Comparison of ENCODE assay signal across 13 cellular contexts in the genomic region with DNA sequence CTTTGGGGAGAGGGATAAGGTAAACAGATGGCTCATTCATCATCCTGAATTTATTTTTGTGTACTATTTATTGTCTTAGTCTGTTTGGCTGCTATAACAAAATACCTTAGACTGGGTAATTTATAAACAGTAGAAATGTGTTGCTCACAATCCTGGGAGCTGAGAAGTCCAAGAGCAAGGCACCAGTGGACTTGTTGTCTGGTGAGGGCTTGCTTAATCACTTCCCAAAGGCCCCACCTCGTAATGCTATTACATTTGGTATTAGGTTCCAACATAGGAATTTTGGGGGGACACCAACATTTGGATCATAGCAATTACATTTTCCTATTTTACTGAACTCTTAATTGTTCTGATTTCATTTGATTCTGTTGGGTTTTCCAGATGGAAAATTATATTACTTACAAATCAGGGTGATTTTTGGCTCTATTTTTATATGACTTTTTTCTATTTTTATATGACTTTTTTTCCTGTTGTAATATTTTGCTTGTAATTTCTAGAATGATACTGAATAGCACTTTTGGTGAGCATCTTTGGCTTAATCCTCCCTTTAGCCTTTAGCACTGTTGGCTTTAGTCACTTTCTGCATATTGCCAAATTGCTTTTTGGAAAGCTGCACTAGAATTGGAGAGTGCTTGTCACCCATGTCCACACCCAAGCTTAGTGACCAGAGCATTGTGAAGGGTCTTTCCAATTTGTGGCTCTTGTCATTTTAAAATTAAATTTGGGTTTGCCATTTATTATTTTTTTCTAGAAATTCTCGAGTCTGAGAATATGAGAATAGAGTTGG. TPM values are rescaled to one million over a fixed set of nuclear protein-coding genes. Genes with fewer than 3 reads are reported as not detected.
A peak's percentile ranks its signal among the peaks of the same experiment; 100 is the strongest.
DNase-seq lines count a peak whose midpoint lies in the region; ATAC-seq, FAIRE-seq and TF ChIP-seq lines count a peak whose summit lies in the region.
"Had no signal": no experiment of that assay in that cellular context is flagged by ENCODE, and none has a peak within 500 bp of the region (broad histone marks: within the 10 kb centered on the region; RNA-seq: fewer than 3 reads in every experiment).

No MANE protein-coding gene starts in this region.

- TF ChIP-seq RAD21 in HepG2 (CRISPR knock-in tag; IDR thresholded peaks at IDR 0.05): no peak

- H3K9ac ChIP-seq in HepG2 (ENCODE audit: insufficient read depth, low read depth, low read length): no peak overlapping the region
- H3K9ac ChIP-seq: BLaER1 treated with 17β-estradiol and CSF1 and Interleukin-3, amounts not matched to agents 10 nM and 100 nM had no signal

- H3K27me3 ChIP-seq in HepG2 (ENCODE audit: control insufficient read depth in 1 of 2, insufficient read depth in 2 of 2, low read length in 2 of 2) (no peaks in the 10 kb centered on the region), right lobe of liver (no peaks in the 10 kb centered on the region), left lung (no peaks in the 10 kb centered on the region)
- H3K27me3 ChIP-seq: BLaER1 treated with 17β-estradiol and CSF1 and Interleukin-3, amounts not matched to agents 10 nM and 100 nM had no signal

- TF ChIP-seq POLR2A in HepG2 (IDR thresholded peaks at IDR 0.05; ENCODE audit: insufficient read depth in 1 of 2, low read depth in 2 of 2, low read length in 2 of 2): no peak
- no peak for TF ChIP-seq POLR2A in right lobe of liver (IDR thresholded peaks at IDR 0.05)

- no peak for FAIRE-seq in HepG2 (lab: Jason Lieb, UNC)
- FAIRE-seq: GM12891 had no signal

- intact Hi-C loops in HepG2 (cut with micrococcal nuclease; ENCODE audit: unreplicated experiment) (no loop called here), right lobe of liver (cut with DNase I) (no loop called here), left cardiac atrium (cut with DNase I) (no loop called here), left lung (cut with DNase I) (no loop called here)

- no peak overlapping the region for H3K27ac ChIP-seq in HepG2 (ENCODE audit: extremely low read length, insufficient read depth, low read length)
- H3K27ac ChIP-seq in right lobe of liver: no peak overlapping the region
- peak overlapping the region in 1 of 2 donors; percentile 23 for H3K27ac ChIP-seq in left lung
- H3K27ac ChIP-seq: BLaER1 treated with 17β-estradiol and CSF1 and Interleukin-3, amounts not matched to agents 10 nM and 100 nM had no signal

- CTCF ChIA-PET in HepG2 (lab: Yijun Ruan, JAX; ENCODE audit: low intra/inter-chr PET ratio, low total read pairs): no interaction called here

- H3K36me3 ChIP-seq in HepG2 (replicated peaks in 1 of 2; ENCODE audit: control insufficient read depth in 1 of 2, insufficient read depth in 2 of 2, low read length in 2 of 2) (peaks cover 0 to 23% of the 10 kb centered on the region in 2 experiments; a peak in 3 of 5 replicates), right lobe of liver (no peaks in the 10 kb centered on the region), left lung (no peaks in the 10 kb centered on the region)

- H3K4me1 ChIP-seq in HepG2 (ENCODE audit: insufficient read depth, low read length) (peaks cover 16% of the 10 kb centered on the region; the same call in 1 of the 2 replicates), right lobe of liver (peaks cover 0 to 3% (median 0%) of the 10 kb centered on the region in 4 donors), left lung (peaks cover 9 to 13% of the 10 kb centered on the region in 2 donors)

- no TSS peak for BruUV-seq in HepG2 (replicated peaks; lab: Mats Ljungman, UMichigan)

- DNase-seq in HepG2 (ENCODE audit: low spot score): no peak
- no peak for DNase-seq in right lobe of liver
- no peak for DNase-seq in left cardiac atrium
- no peak for DNase-seq in left lung
- DNase-seq in GF-D8 (lab: John Stamatoyannopoulos, UW): no peak
- no peak for DNase-seq in HuH-7 (ENCODE audit: low spot score)
- no peak for DNase-seq in DMS153 (lab: John Stamatoyannopoulos, UW)
- DNase-seq: ACHN; CD4-positive, CD25-positive, alpha-beta regulatory T cell; GOT3; H9 had no signal

- no peak for TF ChIP-seq CTCF in HepG2 (CRISPR knock-in tag; IDR thresholded peaks at IDR 0.05)
- no peak for TF ChIP-seq CTCF in right lobe of liver (IDR thresholded peaks at IDR 0.05)
- TF ChIP-seq CTCF in left lung (IDR thresholded peaks at IDR 0.05): no peak

- POLR2A ChIA-PET in HepG2 (lab: Yijun Ruan, JAX): no interaction called here

- H3K79me2 ChIP-seq in HepG2 (ENCODE audit: insufficient read depth, low read length): peaks cover 76% of the 10 kb centered on the region

- no peak for ATAC-seq in HepG2
- no peak for ATAC-seq in right lobe of liver
- peak; percentile 24 to 70 for ATAC-seq in left cardiac atrium
- peak; percentile 31 for ATAC-seq in left lung

- no peaks in the 10 kb centered on the region for H3K9me3 ChIP-seq in HepG2 (ENCODE audit: low read length)
- no peaks in the 10 kb centered on the region for H3K9me3 ChIP-seq in right lobe of liver
- no peaks in the 10 kb centered on the region for H3K9me3 ChIP-seq in left lung

- 0 out of 2 replicates have a peak, but pooled peaks cover 4% of the 10 kb centered on the region for H4K20me1 ChIP-seq in HepG2 (ENCODE audit: insufficient read depth, low read length)

- no peak overlapping the region for H3K4me3 ChIP-seq in HepG2 (replicated peaks in 1 of 3; ENCODE audit: insufficient read depth in 1 of 3, low read depth in 2 of 3, low read length in 3 of 3)
- no peak overlapping the region for H3K4me3 ChIP-seq in right lobe of liver
- H3K4me3 ChIP-seq in left lung: no peak overlapping the region
- H3K4me3 ChIP-seq: BLaER1 treated with 17β-estradiol and CSF1 and Interleukin-3, amounts not matched to agents 10 nM and 100 nM had no signal

- no peak for TF ChIP-seq EP300 in HepG2 (IDR thresholded peaks at IDR 0.05; ENCODE audit: low read depth in 2 of 2, low read length in 2 of 2)
- TF ChIP-seq EP300 in HepG2 (CRISPR knock-in tag; IDR thresholded peaks at IDR 0.05; ENCODE audit: borderline replicate concordance): no peak

- H2AFZ ChIP-seq in HepG2 (ENCODE audit: low read length): no peak overlapping the region

- in situ Hi-C loops in HepG2 (cut with HindIII; ENCODE audit: extremely low pct_ligation_motif_present, low pct_unique_long_range_greater_than_20kb): no loop called here

- WGBS in HepG2 (ENCODE audit: low lambda C conversion rate): 94% methylated on average over 2 of the region's 2 CpGs
- WGBS in right lobe of liver (ENCODE audit: insufficient coverage, low coverage, low lambda C conversion rate, missing lambda C conversion rate): 67% methylated on average over 1 of the region's 2 CpGs

- H3K4me2 ChIP-seq in HepG2 (ENCODE audit: low read depth, low read length): no peak overlapping the region
- H3K4me2 ChIP-seq: BLaER1 treated with 17β-estradiol and CSF1 and Interleukin-3, amounts not matched to agents 10 nM and 100 nM had no signal

TF ChIP-seq in HepG2, 621 proteins besides CTCF, POLR2A, EP300 and RAD21 (continues in another document):
- TF ChIP-seq ZNF12 (CRISPR knock-in tag; IDR thresholded peaks at IDR 0.05): 0 out of 2 replicates have a peak, but pooled peaks have one; percentile 25

RNA-seq across cellular contexts. Expression of a gene that starts 43.7 kb away (rescaled TPM):
- total RNA-seq in HepG2 (2016; rRNA removed; fragmentation: Illumina TruSeq; extraction: Trizol) (122 and 143 TPM in 2 replicates), right lobe of liver (10 to 100 TPM; 27.0 to 42.4 (median 32.3) TPM), left cardiac atrium (100 to 1,000 TPM; 123 to 159 TPM), left lung (10 to 100 TPM; 69.7 to 86.8 TPM)
- total RNA-seq in HepG2 (2016; cell fraction: cytosol; rRNA removed; fragmentation: Illumina TruSeq; extraction: Trizol; ENCODE audit: low read depth): 244 and 275 TPM in 2 replicates
- total RNA-seq in HepG2 (2016; cell fraction: insoluble cytoplasmic fraction; rRNA removed; fragmentation: Illumina TruSeq; extraction: Trizol): 121 and 124 TPM in 2 replicates
- 358 and 486 TPM in 2 replicates for total RNA-seq in HepG2 (2016; cell fraction: membrane; rRNA removed; fragmentation: Illumina TruSeq; extraction: Trizol)
- total RNA-seq in HepG2 (2016; cell fraction: nucleus; rRNA removed; fragmentation: Illumina TruSeq; extraction: Trizol): 96.8 and 105 TPM in 2 replicates
- polyA plus RNA-seq in HepG2 (2011; rRNA removed): 19.1 and 21.1 TPM in 2 replicates
- 9.7 and 14.3 TPM in 2 replicates for polyA plus RNA-seq in HepG2 (2011; cell fraction: cytosol; rRNA removed)
- polyA plus RNA-seq in HepG2 (2011; cell fraction: nucleus; rRNA removed): 37.4 and 38.9 TPM in 2 replicates
- polyA plus RNA-seq in HepG2 (2012): 13.6 and 14.1 TPM in 2 replicates
- 1.3 and 1.7 TPM in 2 replicates for polyA plus RNA-seq in HepG2 (2016; cell fraction: cytosol; fragmentation: Illumina TruSeq; extraction: Trizol; ENCODE audit: low read depth)
- polyA plus RNA-seq in HepG2 (2016; cell fraction: insoluble cytoplasmic fraction; fragmentation: Illumina TruSeq; extraction: Trizol; ENCODE audit: low read depth): 8.7 and 9.3 TPM in 2 replicates
- polyA plus RNA-seq in HepG2 (2016; cell fraction: membrane; fragmentation: Illumina TruSeq; extraction: Trizol; ENCODE audit: low read depth): 2.5 and 3.1 TPM in 2 replicates
- 17.9 and 19.4 TPM in 2 replicates for polyA plus RNA-seq in HepG2 (2016; cell fraction: nucleus; fragmentation: Illumina TruSeq; extraction: Trizol; ENCODE audit: insufficient read depth, low read depth)
- 41.3 and 139 TPM in 2 replicates for polyA minus RNA-seq in HepG2 (2011; rRNA and poly(A)+ RNA removed; ENCODE audit: low replicate concordance)
- polyA minus RNA-seq in HepG2 (2011; cell fraction: cytosol; rRNA and poly(A)+ RNA removed): 105 and 136 TPM in 2 replicates
- polyA minus RNA-seq in HepG2 (2011; cell fraction: nucleus; rRNA and poly(A)+ RNA removed): 153 and 181 TPM in 2 replicates

Comparison
In these comparisons a context has a peak if more than half of its experiments do, and no peak if none do; other contexts are left out.
1. ATAC-seq: peak in left cardiac atrium (2 of 2) and left lung (single experiment); none in HepG2 (single experiment) and right lobe of liver (0 of 4).